In the genomic region with DNA sequence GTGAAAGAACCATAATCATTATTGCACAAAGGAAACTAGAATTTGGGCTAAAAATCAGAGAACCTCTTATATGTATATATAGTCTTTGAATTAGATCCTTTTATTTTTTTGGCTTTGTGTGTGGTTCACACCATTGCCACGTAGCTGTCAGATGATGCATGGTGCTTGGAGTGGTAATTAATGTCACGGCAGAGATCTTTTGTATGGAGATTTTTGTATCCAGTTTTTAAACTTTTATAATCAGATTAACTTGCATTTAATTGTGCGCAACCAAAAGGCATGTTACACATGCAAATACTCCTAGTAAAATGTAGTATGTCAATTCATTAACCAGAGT, we compare ENCODE assay signal across 8 cellular contexts. TPM values are rescaled to one million over a fixed set of nuclear protein-coding genes. Genes with fewer than 3 reads are reported as not detected.
A peak's percentile ranks its signal among the peaks of the same experiment; 100 is the strongest.
DNase-seq lines count a peak whose midpoint lies in the region; ATAC-seq, FAIRE-seq and TF ChIP-seq lines count a peak whose summit lies in the region.

No MANE protein-coding gene starts in this region.

- H3K27ac ChIP-seq in VCaP (peak overlapping the region; percentile 85), heart right ventricle (peak overlapping the region in 8 of 10 donors; percentile 77 to 92 (median 86)), small intestine (ENCODE audit: low read depth in 1 of 2, low read length in 1 of 2) (no peak overlapping the region)

- no peak for FAIRE-seq in small intestine (lab: Jason Lieb, UNC)

- peak overlapping the region; percentile 96 for H3K27ac Mint-ChIP-seq in activated naive CD4-positive, alpha-beta T cell treated with anti-CD3 and anti-CD28 coated beads, Interleukin-2, amount 10 ng/mL, durations not matched to agents 7 days and 5 days

- ATAC-seq in heart right ventricle: peak in 3 of 8 donors; percentile 1 to 9 (median 1)

- in situ Hi-C loops in GM13976 (cut with MboI; ENCODE audit: low sequenced_read_pairs, unreplicated experiment): no loop called here

- no peaks in the 10 kb centered on the region for H3K27me3 ChIP-seq in heart right ventricle
- no peaks in the 10 kb centered on the region for H3K27me3 ChIP-seq in small intestine (ENCODE audit: control insufficient read depth in 2 of 2, insufficient read depth in 2 of 2, low read length in 2 of 2)

- no peaks in the 10 kb centered on the region for H3K9me3 Mint-ChIP-seq in activated naive CD4-positive, alpha-beta T cell treated with anti-CD3 and anti-CD28 coated beads, Interleukin-2, amount 10 ng/mL, durations not matched to agents 7 days and 5 days

- H3K9me3 ChIP-seq in heart right ventricle: no peaks in the 10 kb centered on the region
- no peaks in the 10 kb centered on the region for H3K9me3 ChIP-seq in small intestine (ENCODE audit: control insufficient read depth, low read depth)

- peaks cover 24% of the 10 kb centered on the region for H3K36me3 Mint-ChIP-seq in activated naive CD4-positive, alpha-beta T cell treated with anti-CD3 and anti-CD28 coated beads, Interleukin-2, amount 10 ng/mL, durations not matched to agents 7 days and 5 days

- no peak for DNase-seq in activated naive CD4-positive, alpha-beta T cell treated with anti-CD3 and anti-CD28 coated beads, Interleukin-2, amount 10 ng/mL, durations not matched to agents 7 days and 5 days
- no peak for DNase-seq in activated naive CD4-positive, alpha-beta T cell treated with anti-CD3 and anti-CD28 coated beads, Interleukin-2, amount 50 U/mL, for 16 hours
- DNase-seq in heart right ventricle (no peak), small intestine (peak; percentile 31), GM13976 (ENCODE audit: low spot score) (no peak), HCEC 1CT (no peak), NCI-H1048 (lab: John Stamatoyannopoulos, UW) (no peak)

- 32 to 36% methylated on average over 3 of the region's 3 CpGs for WGBS in heart right ventricle, 2 donors
- WGBS in small intestine, 3 donors: 24 to 33% (median 27%) methylated on average over 3 of the region's 3 CpGs

- H3K27me3 Mint-ChIP-seq in activated naive CD4-positive, alpha-beta T cell treated with anti-CD3 and anti-CD28 coated beads, Interleukin-2, amount 10 ng/mL, durations not matched to agents 7 days and 5 days: peaks cover 12% of the 10 kb centered on the region

- intact Hi-C loops in heart right ventricle (cut with DNase I): loop anchor here in 2 of 10 donors (5.0 to 10.0 kb wide), 2 partner anchors 33 to 65 kb away; no protein-coding TSS in a partner anchor

- H3K36me3 ChIP-seq in heart right ventricle: peaks cover 0 to 34% (median 7%) of the 10 kb centered on the region in 9 donors
- no peaks in the 10 kb centered on the region for H3K36me3 ChIP-seq in small intestine (ENCODE audit: control insufficient read depth in 2 of 2, insufficient read depth in 2 of 2, low read length in 2 of 2)

- H3K4me3 Mint-ChIP-seq in activated naive CD4-positive, alpha-beta T cell treated with anti-CD3 and anti-CD28 coated beads, Interleukin-2, amount 10 ng/mL, durations not matched to agents 7 days and 5 days: peak overlapping the region; percentile 87

- H3K4me1 ChIP-seq in heart right ventricle (peaks cover 0 to 47% (median 28%) of the 10 kb centered on the region in 9 donors), small intestine (ENCODE audit: control insufficient read depth in 2 of 2, insufficient read depth in 1 of 2, low read depth in 1 of 2, low read length in 1 of 2) (peaks cover 6 to 8% of the 10 kb centered on the region in 2 donors)

- H3K4me3 ChIP-seq in heart right ventricle: peak overlapping the region; percentile 56 to 95 (median 81)
- peak overlapping the region; percentile 81 to 93 for H3K4me3 ChIP-seq in small intestine (ENCODE audit: low read depth in 1 of 2, low read length in 2 of 2)

- TF ChIP-seq CTCF in VCaP (conservative IDR thresholded peaks at IDR 0.05): no peak
- no peak for TF ChIP-seq CTCF in heart right ventricle (IDR thresholded peaks at IDR 0.05)
- no peak for TF ChIP-seq CTCF in GM13976 (IDR thresholded peaks at IDR 0.05; ENCODE audit: borderline replicate concordance, control extremely low read depth, extremely low read depth, insufficient read depth, missing control alignments)

- CTCF ChIA-PET in activated naive CD4-positive, alpha-beta T cell treated with anti-CD3 and anti-CD28 coated beads, Interleukin-2, amount 10 ng/mL, durations not matched to agents 7 days and 5 days (lab: Charles Lee): interaction anchor here (1.1 to 6.2 kb wide), 7 partner anchors 9 to 263 kb away, joined by 3 to 42 read pairs (median 15); no protein-coding TSS in a partner anchor

- H3K4me1 Mint-ChIP-seq in activated naive CD4-positive, alpha-beta T cell treated with anti-CD3 and anti-CD28 coated beads, Interleukin-2, amount 10 ng/mL, durations not matched to agents 7 days and 5 days: peaks cover 47% of the 10 kb centered on the region

RNA-seq across cellular contexts. Expression of gene ABHD10, which starts 0.8 kb away (rescaled TPM):
- 10 to 100 TPM; 42.5 to 57.8 (median 50.1) TPM for total RNA-seq in heart right ventricle
- 10 to 100 TPM; 10.5 to 51.1 TPM for polyA plus RNA-seq in heart right ventricle
- 10 to 100 TPM in 2 of 3 donors, 1 to 10 TPM in 1; 10.0 to 19.6 (median 11.0) TPM for polyA plus RNA-seq in small intestine

RNA-seq across cellular contexts. Expression of gene TAGLN3, which starts 19.1 kb away (rescaled TPM):
- total RNA-seq in heart right ventricle: 1 to 10 TPM in 2 of 10 donors, under 1 TPM in 5, not detected in 3; 0.36 to 1.1 (median 0.58) TPM
- polyA plus RNA-seq in heart right ventricle (under 1 TPM; 0.10 to 0.66 TPM), small intestine (1 to 10 TPM in 1 of 3 donors, not detected in 2; 2.7 TPM)

RNA-seq across cellular contexts. Expression of gene TMPRSS7, which starts 54.9 kb away (rescaled TPM):
- total RNA-seq in heart right ventricle: not detected
- polyA plus RNA-seq in heart right ventricle (not detected), small intestine (under 1 TPM in 2 of 3 donors, not detected in 1; 0.22 to 0.81 TPM)

Comparison
In these comparisons a context has a peak if more than half of its experiments do, and no peak if none do; other contexts are left out.
1. H3K27ac ChIP-seq: peak in VCaP (single experiment) and heart right ventricle (8 of 10); none in small intestine (0 of 2).